In the genomic region with DNA sequence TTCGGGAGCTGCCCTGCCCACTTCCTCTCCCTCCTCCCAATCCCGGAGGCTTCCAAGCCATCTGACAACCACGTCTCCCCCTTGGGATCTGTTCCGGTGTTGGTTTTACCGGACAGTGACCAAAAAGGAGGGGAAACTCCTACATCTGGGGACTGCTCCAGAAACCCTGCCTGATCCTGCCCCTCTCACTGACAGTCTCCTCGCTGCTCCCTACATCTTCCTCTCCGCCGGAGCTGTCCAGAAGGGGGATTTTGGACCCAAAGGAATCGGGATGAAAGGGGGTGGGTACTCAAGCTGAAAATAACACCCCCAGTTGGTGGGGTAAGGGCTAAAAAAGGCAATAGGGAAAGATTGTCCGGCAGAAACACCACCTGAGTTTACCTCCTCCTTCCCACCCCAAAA, we compare ENCODE assay signal across 8 cellular contexts. TPM values are rescaled to one million over a fixed set of nuclear protein-coding genes. Genes with fewer than 3 reads are reported as not detected.
A peak's percentile ranks its signal among the peaks of the same experiment; 100 is the strongest.
DNase-seq lines count a peak whose midpoint lies in the region; ATAC-seq and TF ChIP-seq lines count a peak whose summit lies in the region.

No MANE protein-coding gene starts in this region.

- no peaks in the 10 kb centered on the region for H3K36me3 Mint-ChIP-seq in activated naive CD8-positive, alpha-beta T cell
- no peaks in the 10 kb centered on the region for H3K36me3 Mint-ChIP-seq in glutamatergic neuron (ENCODE audit: unreplicated experiment)
- H3K36me3 Mint-ChIP-seq in neural crest cell (ENCODE audit: low read depth) = peaks cover 2% of the 10 kb centered on the region

- peaks cover 54% of the 10 kb centered on the region for H3K4me1 Mint-ChIP-seq in activated naive CD8-positive, alpha-beta T cell (ENCODE audit: low read depth)
- H3K4me1 Mint-ChIP-seq in glutamatergic neuron (ENCODE audit: low read depth, unreplicated experiment) (peaks cover 18% of the 10 kb centered on the region), neural crest cell (peaks cover 45% of the 10 kb centered on the region)

- H3K27ac Mint-ChIP-seq in activated naive CD8-positive, alpha-beta T cell = peak overlapping the region; percentile 95
- H3K27ac Mint-ChIP-seq in glutamatergic neuron (ENCODE audit: unreplicated experiment) (peak overlapping the region; percentile 80), neural crest cell (ENCODE audit: unreplicated experiment) (peak overlapping the region; percentile 90)

- H3K27me3 Mint-ChIP-seq in activated naive CD8-positive, alpha-beta T cell = no peaks in the 10 kb centered on the region
- H3K27me3 Mint-ChIP-seq in glutamatergic neuron (ENCODE audit: unreplicated experiment) = peaks cover 7% of the 10 kb centered on the region
- H3K27me3 Mint-ChIP-seq in neural crest cell (ENCODE audit: low read depth) = no peaks in the 10 kb centered on the region

- H3K4me3 Mint-ChIP-seq in activated naive CD8-positive, alpha-beta T cell = peak overlapping the region; percentile 98
- H3K4me3 Mint-ChIP-seq in glutamatergic neuron (ENCODE audit: unreplicated experiment) (peak overlapping the region; percentile 92), neural crest cell (peak overlapping the region; percentile 97)

- DNase-seq in Ammon's horn (ENCODE audit: low spot score) (peak; percentile 75), H4 (ENCODE audit: low spot score) (peak; percentile 68), NCI-H748 treated with DMSO at 0.1 percent for 48 hours (lab: John Stamatoyannopoulos, UW) (peak; percentile 62), glutamatergic neuron (peak; percentile 61), neural crest cell (ENCODE audit: low read depth, low spot score) (peak; percentile 35)

- TF ChIP-seq CTCF in glutamatergic neuron (IDR thresholded peaks at IDR 0.05; ENCODE audit: partially characterized antibody, unreplicated experiment) (no peak), neural crest cell (conservative IDR thresholded peaks at IDR 0.05) (peak; percentile 9)

- H3K9me3 Mint-ChIP-seq in activated naive CD8-positive, alpha-beta T cell (ENCODE audit: low read depth) = no peaks in the 10 kb centered on the region
- H3K9me3 Mint-ChIP-seq in glutamatergic neuron (ENCODE audit: unreplicated experiment) (peaks cover 12% of the 10 kb centered on the region), neural crest cell (no peaks in the 10 kb centered on the region)

- no peak for ATAC-seq in GM18858 (IDR thresholded peaks at IDR 0.05; ENCODE audit: unreplicated experiment)
- no peak for ATAC-seq in GM19035 (IDR thresholded peaks at IDR 0.05; ENCODE audit: unreplicated experiment)

RNA-seq across cellular contexts. Expression of gene INO80D, which starts 1.5 kb away (rescaled TPM):
- 2.3 and 4.5 TPM in 2 replicates for total RNA-seq in H4 (2014; rRNA removed; shearing (Covaris generic))
- 25.0 TPM for total RNA-seq in glutamatergic neuron (ENCODE audit: unreplicated experiment)
- 18.1 and 18.8 TPM in 2 replicates for total RNA-seq in neural crest cell
